In genomic region chr5:134784946-134785620, GRCh38 we compare ENCODE assay signal across 1 cellular context.
TF ChIP-seq lines count a peak whose summit lies in the region.

No MANE protein-coding gene starts in this region.

TF ChIP-seq in endothelial cell of umbilical vein, 7 proteins besides CTCF, POLR2A, EP300 and RAD21:
- TF ChIP-seq POLR2AphosphoS5 (IDR thresholded peaks at IDR 0.05; ENCODE audit: insufficient read depth, low read depth, low read length) (no peak), FOS (IDR thresholded peaks at IDR 0.05; ENCODE audit: borderline replicate concordance, insufficient read depth, low read length) (peak; percentile 43)
